Comparison of ENCODE assay signal across 28 cellular contexts in genomic region chr17:32398946-32399345, GRCh38.
"Had no signal": no experiment of that assay in that cellular context is flagged by ENCODE, and none has a peak within 500 bp of the region (broad histone marks: within the 10 kb centered on the region; RNA-seq: fewer than 3 reads in every experiment).

No MANE protein-coding gene starts in this region.

- H3K9me3 ChIP-seq: esophagus muscularis mucosa, heart right ventricle, neutrophil, stomach, thyroid gland, upper lobe of left lung, vagina had no signal

- H3K27me3 ChIP-seq: brain microvascular endothelial cell, esophagus muscularis mucosa, foreskin keratinocyte, heart right ventricle, neutrophil, stomach, thyroid gland, upper lobe of left lung, vagina had no signal

- DNase-seq: activated CD4-positive, alpha-beta memory T cell treated with anti-CD3 and anti-CD28 coated beads, Interleukin-2, amount 10 ng/mL, durations not matched to agents 7 days and 5 days; activated CD4-positive, alpha-beta T cell treated with anti-CD3 and anti-CD28 coated beads, Interleukin-2, amount 10 ng/mL, durations not matched to agents 7 days and 5 days; activated naive CD4-positive, alpha-beta T cell; activated T-cell treated with anti-CD3 and anti-CD28 coated beads, Interleukin-2, amount 50 U/mL, for 48 hours; amniotic stem cell; brain microvascular endothelial cell; central memory CD4-positive, alpha-beta T cell; foreskin keratinocyte; heart right ventricle; mammary epithelial cell; midbrain; naive thymus-derived CD4-positive, alpha-beta T cell; stimulated activated CD4-positive, alpha-beta T cell treated with anti-CD3 and anti-CD28 coated beads, Interleukin-12 subunit alpha, Interleukin-12 subunit beta, amount 100 ng/mL, for 4 hours; stimulated activated CD4-positive, alpha-beta T cell treated with anti-CD3 and anti-CD28 coated beads, Interleukin-4, amount 100 ng/mL, for 1 hour; stomach; SW 1271; T1000; thyroid gland; upper lobe of left lung; WERI-Rb-1 had no signal

- H3K36me3 ChIP-seq: brain microvascular endothelial cell, neutrophil, stomach, thyroid gland, upper lobe of left lung, vagina, WERI-Rb-1 had no signal

- ATAC-seq: activated CD4-positive, CD25-positive, alpha-beta regulatory T cell treated with anti-CD3 and anti-CD28 coated beads, Interleukin-2, amount 50 U/mL, for 24 hours; foreskin keratinocyte; naive thymus-derived CD4-positive, alpha-beta T cell; sciatic nerve had no signal

- H3K4me3 ChIP-seq: esophagus muscularis mucosa, heart right ventricle, skin epidermis, stomach, thyroid gland, upper lobe of left lung, vagina had no signal

- H3K9me3 Mint-ChIP-seq: activated CD4-positive, alpha-beta memory T cell treated with anti-CD3 and anti-CD28 coated beads, Interleukin-2, amount 10 ng/mL, durations not matched to agents 7 days and 5 days; activated CD4-positive, alpha-beta T cell treated with anti-CD3 and anti-CD28 coated beads, Interleukin-2, amount 10 ng/mL, durations not matched to agents 7 days and 5 days; dendritic cell treated with granulocyte-macrophage colony-stimulating factor and Interleukin-4, amounts not matched to agents 40 ng/mL and 50 ng/mL, for 4 days; T-helper 1 cell treated with Interleukin-12 subunit alpha and Interleukin-12 subunit beta and Interleukin-4 antibody, amounts not matched to agents 30 μg/mL and 1 μg/mL, for 36 hours had no signal

- H3K4me3 Mint-ChIP-seq: activated CD4-positive, alpha-beta memory T cell treated with anti-CD3 and anti-CD28 coated beads, Interleukin-2, amount 10 ng/mL, durations not matched to agents 7 days and 5 days; activated CD4-positive, alpha-beta T cell treated with anti-CD3 and anti-CD28 coated beads, Interleukin-2, amount 10 ng/mL, durations not matched to agents 7 days and 5 days; dendritic cell treated with granulocyte-macrophage colony-stimulating factor and Interleukin-4, amounts not matched to agents 40 ng/mL and 50 ng/mL, for 4 days; naive thymus-derived CD4-positive, alpha-beta T cell; T-helper 1 cell treated with Interleukin-12 subunit alpha and Interleukin-12 subunit beta and Interleukin-4 antibody, amounts not matched to agents 30 μg/mL and 1 μg/mL, for 36 hours had no signal

- H3K27ac Mint-ChIP-seq: activated CD4-positive, alpha-beta memory T cell treated with anti-CD3 and anti-CD28 coated beads, Interleukin-2, amount 10 ng/mL, durations not matched to agents 7 days and 5 days; activated CD4-positive, alpha-beta T cell treated with anti-CD3 and anti-CD28 coated beads, Interleukin-2, amount 10 ng/mL, durations not matched to agents 7 days and 5 days; dendritic cell treated with granulocyte-macrophage colony-stimulating factor and Interleukin-4, amounts not matched to agents 40 ng/mL and 50 ng/mL, for 4 days; T-helper 1 cell treated with Interleukin-12 subunit alpha and Interleukin-12 subunit beta and Interleukin-4 antibody, amounts not matched to agents 30 μg/mL and 1 μg/mL, for 36 hours had no signal

- H3K27ac ChIP-seq: brain microvascular endothelial cell, esophagus muscularis mucosa, foreskin keratinocyte, heart right ventricle, neutrophil, skin epidermis, stomach, thyroid gland, upper lobe of left lung, vagina, WERI-Rb-1 had no signal

- H3K4me1 ChIP-seq: esophagus muscularis mucosa, foreskin keratinocyte, stomach, thyroid gland, upper lobe of left lung, vagina had no signal

- H3K27me3 Mint-ChIP-seq: activated CD4-positive, alpha-beta memory T cell treated with anti-CD3 and anti-CD28 coated beads, Interleukin-2, amount 10 ng/mL, durations not matched to agents 7 days and 5 days; activated CD4-positive, alpha-beta T cell treated with anti-CD3 and anti-CD28 coated beads, Interleukin-2, amount 10 ng/mL, durations not matched to agents 7 days and 5 days; dendritic cell treated with granulocyte-macrophage colony-stimulating factor and Interleukin-4, amounts not matched to agents 40 ng/mL and 50 ng/mL, for 4 days; naive thymus-derived CD4-positive, alpha-beta T cell had no signal
